ENCODE assay signal across 12 cellular contexts in genomic region chr4:6751611-6752485, GRCh38. TPM values are rescaled to one million over a fixed set of nuclear protein-coding genes. Genes with fewer than 3 reads are reported as not detected.
DNase-seq lines count a peak whose midpoint lies in the region; ATAC-seq and TF ChIP-seq lines count a peak whose summit lies in the region.
"Had no signal": no experiment of that assay in that cellular context is flagged by ENCODE, and none has a peak within 500 bp of the region (broad histone marks: within the 10 kb centered on the region; RNA-seq: fewer than 3 reads in every experiment).

No MANE protein-coding gene starts in this region.

- H3K9me2 ChIP-seq in PC-3 (replicated peaks; ENCODE audit: low read length): no peaks in the 10 kb centered on the region
- H3K9me2 ChIP-seq in Karpas-422 (replicated peaks; ENCODE audit: insufficient read depth, low read length): no peaks in the 10 kb centered on the region

- no peak for ATAC-seq in PC-3
- no peak for ATAC-seq in body of pancreas

- DNase-seq in activated CD4-positive, alpha-beta T cell treated with anti-CD3 and anti-CD28 coated beads, Interleukin-2, amount 10 ng/mL, durations not matched to agents 24 days and 14 days: peak; percentile 66
- no peak for DNase-seq in activated CD4-positive, alpha-beta T cell treated with anti-CD3 and anti-CD28 coated beads, Interleukin-2, amount 50 U/mL, for 4 hours
- peak; percentile 34 for DNase-seq in PC-3
- no peak for DNase-seq in effector memory CD4-positive, alpha-beta T cell
- DNase-seq in spleen: no peak
- no peak for DNase-seq in effector CD4-positive, alpha-beta T cell
- no peak for DNase-seq in body of pancreas
- DNase-seq in Karpas-422: no peak
- DNase-seq: activated effector memory CD4-positive, alpha-beta T cell treated with anti-CD3 and anti-CD28 coated beads, Interleukin-2, amount 50 U/mL, for 16 hours; occipital lobe; stimulated activated CD4-positive, alpha-beta T cell treated with anti-CD3 and anti-CD28 coated beads, Interleukin-4, amount 100 ng/mL, for 1 hour had no signal

- peak overlapping the region; percentile 36 for H3K4me3 Mint-ChIP-seq in activated CD4-positive, alpha-beta T cell treated with anti-CD3 and anti-CD28 coated beads, Interleukin-2, amount 10 ng/mL, durations not matched to agents 24 days and 14 days

- intact Hi-C loops in activated CD4-positive, alpha-beta T cell treated with anti-CD3 and anti-CD28 coated beads, Interleukin-2, amount 10 ng/mL, durations not matched to agents 24 days and 14 days (cut with micrococcal nuclease): no loop called here
- intact Hi-C loops in PC-3 (cut with micrococcal nuclease) (no loop called here), spleen (cut with DNase I; ENCODE audit: low total_unique reads) (no loop called here), body of pancreas (cut with DNase I) (no loop called here)

- POLR2A ChIA-PET in PC-3 (lab: Charles Lee; ENCODE audit: unreplicated experiment): no interaction called here

- H3K9me3 Mint-ChIP-seq in activated CD4-positive, alpha-beta T cell treated with anti-CD3 and anti-CD28 coated beads, Interleukin-2, amount 10 ng/mL, durations not matched to agents 24 days and 14 days: no peaks in the 10 kb centered on the region

- TF ChIP-seq POLR2A in spleen (IDR thresholded peaks at IDR 0.05) (no peak), body of pancreas (IDR thresholded peaks at IDR 0.05) (no peak)

- H3K4me3 ChIP-seq in PC-3 (ENCODE audit: low read length) (peak overlapping the region; percentile 19; the same call in 1 of the 2 replicates), spleen (peak overlapping the region in 1 of 8 donors; percentile 40), body of pancreas (no peak overlapping the region), Karpas-422 (ENCODE audit: low read length) (no peak overlapping the region)
- peak overlapping the region; percentile 11 for H3K4me3 ChIP-seq in effector memory CD4-positive, alpha-beta T cell (ENCODE audit: insufficient read depth, low read depth, low read length, poor library complexity, severe bottlenecking)
- H3K4me3 ChIP-seq: thoracic aorta had no signal

- BruUV-seq in PC-3 (replicated peaks; lab: Mats Ljungman, UMichigan): no TSS peak

- H3K36me3 ChIP-seq in PC-3 (ENCODE audit: low read depth, low read length) (no peaks in the 10 kb centered on the region), spleen (no peaks in the 10 kb centered on the region), body of pancreas (replicated peaks in 1 of 2; ENCODE audit: insufficient read depth in 1 of 2, low read depth in 2 of 2) (no peaks in the 10 kb centered on the region), Karpas-422 (ENCODE audit: insufficient read depth, low read length) (no peaks in the 10 kb centered on the region)
- no peaks in the 10 kb centered on the region for H3K36me3 ChIP-seq in effector memory CD4-positive, alpha-beta T cell (ENCODE audit: control insufficient read depth, insufficient read depth, low read length)
- H3K36me3 ChIP-seq: thoracic aorta had no signal

- H3K4me2 ChIP-seq in PC-3 (ENCODE audit: low read length) (peak overlapping the region; percentile 60), Karpas-422 (ENCODE audit: low read depth, low read length, poor library complexity, severe bottlenecking) (no peak overlapping the region)

- H3K9me3 ChIP-seq in PC-3 (ENCODE audit: low read length) (no peaks in the 10 kb centered on the region), spleen (no peaks in the 10 kb centered on the region), body of pancreas (no peaks in the 10 kb centered on the region), Karpas-422 (ENCODE audit: low read length) (no peaks in the 10 kb centered on the region)
- H3K9me3 ChIP-seq in effector memory CD4-positive, alpha-beta T cell (ENCODE audit: control insufficient read depth, low read length): no peaks in the 10 kb centered on the region
- H3K9me3 ChIP-seq: thoracic aorta had no signal

- peak overlapping the region; percentile 88 for H3K27ac ChIP-seq in PC-3 (ENCODE audit: low read length)
- H3K27ac ChIP-seq in effector memory CD4-positive, alpha-beta T cell (ENCODE audit: insufficient read depth, low read length, poor library complexity, severe bottlenecking): no peak overlapping the region
- H3K27ac ChIP-seq in spleen: peak overlapping the region in 5 of 8 donors; percentile 41 to 76 (median 70)
- no peak overlapping the region for H3K27ac ChIP-seq in body of pancreas
- H3K27ac ChIP-seq in Karpas-422 (ENCODE audit: low read length): no peak overlapping the region
- H3K27ac ChIP-seq: thoracic aorta had no signal

- H3K9ac ChIP-seq in PC-3 (ENCODE audit: low read length): peak overlapping the region; percentile 38
- H3K9ac ChIP-seq in Karpas-422 (ENCODE audit: low read length): no peak overlapping the region

- H2AFZ ChIP-seq in PC-3 (ENCODE audit: low read length): peak overlapping the region; percentile 56
- H2AFZ ChIP-seq in Karpas-422 (ENCODE audit: low read length): no peak overlapping the region

- no peaks in the 10 kb centered on the region for H3K36me3 Mint-ChIP-seq in activated CD4-positive, alpha-beta T cell treated with anti-CD3 and anti-CD28 coated beads, Interleukin-2, amount 10 ng/mL, durations not matched to agents 24 days and 14 days (ENCODE audit: low read depth)

- TF ChIP-seq CTCF in PC-3 (conservative IDR thresholded peaks at IDR 0.05; ENCODE audit: low read depth, low read length) (no peak), spleen (IDR thresholded peaks at IDR 0.05 in 8 of 11, conservative IDR thresholded peaks at IDR 0.05 in 3 of 11) (no peak), body of pancreas (IDR thresholded peaks at IDR 0.05) (no peak)

- peak overlapping the region; percentile 30 for H3K27ac Mint-ChIP-seq in activated CD4-positive, alpha-beta T cell treated with anti-CD3 and anti-CD28 coated beads, Interleukin-2, amount 10 ng/mL, durations not matched to agents 24 days and 14 days

- peaks cover 5% of the 10 kb centered on the region for H3K4me1 Mint-ChIP-seq in activated CD4-positive, alpha-beta T cell treated with anti-CD3 and anti-CD28 coated beads, Interleukin-2, amount 10 ng/mL, durations not matched to agents 24 days and 14 days

- H3K27me3 Mint-ChIP-seq in activated CD4-positive, alpha-beta T cell treated with anti-CD3 and anti-CD28 coated beads, Interleukin-2, amount 10 ng/mL, durations not matched to agents 24 days and 14 days: no peaks in the 10 kb centered on the region

- 69 to 79% (median 73%) methylated on average over 18 of the region's 18 CpGs for WGBS in spleen, 5 donors
- WGBS in body of pancreas, 2 donors: 72 to 76% methylated on average over 18 of the region's 18 CpGs

- peaks cover 51% of the 10 kb centered on the region for H3K4me1 ChIP-seq in PC-3 (ENCODE audit: insufficient read depth, low read length)
- no peaks in the 10 kb centered on the region for H3K4me1 ChIP-seq in effector memory CD4-positive, alpha-beta T cell (ENCODE audit: control insufficient read depth, insufficient read depth, low read length, poor library complexity, severe bottlenecking)
- peaks cover 6 to 61% (median 27%) of the 10 kb centered on the region in 6 donors for H3K4me1 ChIP-seq in spleen
- H3K4me1 ChIP-seq in body of pancreas: peaks cover 31% of the 10 kb centered on the region
- H3K4me1 ChIP-seq in Karpas-422 (ENCODE audit: low read length): no peaks in the 10 kb centered on the region

- CTCF ChIA-PET in PC-3 (lab: Charles Lee): no interaction called here

- H3F3A ChIP-seq in PC-3 (ENCODE audit: low read length, unreplicated experiment): no peaks in the 10 kb centered on the region

- H3K27me3 ChIP-seq in PC-3 (ENCODE audit: low read length) (no peaks in the 10 kb centered on the region), spleen (replicated peaks in 1 of 7) (no peaks in the 10 kb centered on the region), body of pancreas (no peaks in the 10 kb centered on the region), Karpas-422 (ENCODE audit: low read length) (no peaks in the 10 kb centered on the region)
- H3K27me3 ChIP-seq in effector memory CD4-positive, alpha-beta T cell (replicated peaks; ENCODE audit: control insufficient read depth, insufficient read depth, low read length, poor library complexity, severe bottlenecking): no peaks in the 10 kb centered on the region

- H3K79me2 ChIP-seq in PC-3 (ENCODE audit: low read length) (no peaks in the 10 kb centered on the region), Karpas-422 (ENCODE audit: low read length) (no peaks in the 10 kb centered on the region)

- H4K20me1 ChIP-seq in PC-3 (ENCODE audit: low read length) (no peaks in the 10 kb centered on the region), Karpas-422 (ENCODE audit: insufficient read depth, low read depth, low read length) (no peaks in the 10 kb centered on the region)

RNA-seq across cellular contexts. Expression of gene KIAA0232, which starts 30.7 kb away (rescaled TPM):
- 13.6 and 16.7 TPM in 2 replicates for total RNA-seq in activated CD4-positive, alpha-beta T cell treated with anti-CD3 and anti-CD28 coated beads, Interleukin-2, amount 10 ng/mL, durations not matched to agents 24 days and 14 days
- total RNA-seq in PC-3 (2014; rRNA removed): 5.5 and 5.6 TPM in 2 replicates
- 10 to 100 TPM; 28.0 to 50.6 (median 46.7) TPM for total RNA-seq in spleen
- 1 to 10 TPM; 3.2 to 5.9 (median 3.3) TPM for polyA plus RNA-seq in spleen
- 10 to 100 TPM in 1 of 2 donors, 1 to 10 TPM in 1; 9.6 to 15.0 TPM for total RNA-seq in body of pancreas
- total RNA-seq in Karpas-422 (2014; rRNA removed; shearing (Covaris generic); ENCODE audit: low replicate concordance): 10.9 and 11.8 TPM in 2 replicates

RNA-seq across cellular contexts. Expression of gene BLOC1S4, which starts 35.9 kb away (rescaled TPM):
- total RNA-seq in activated CD4-positive, alpha-beta T cell treated with anti-CD3 and anti-CD28 coated beads, Interleukin-2, amount 10 ng/mL, durations not matched to agents 24 days and 14 days: 20.1 and 21.4 TPM in 2 replicates
- total RNA-seq in PC-3 (2014; rRNA removed): 14.0 and 19.9 TPM in 2 replicates
- total RNA-seq in spleen: 10 to 100 TPM; 13.4 to 24.2 (median 16.7) TPM
- polyA plus RNA-seq in spleen: 10 to 100 TPM; 19.6 to 22.8 (median 20.3) TPM
- 10 to 100 TPM; 16.5 to 17.1 TPM for total RNA-seq in body of pancreas
- 13.9 and 29.1 TPM in 2 replicates for total RNA-seq in Karpas-422 (2014; rRNA removed; shearing (Covaris generic); ENCODE audit: low replicate concordance)

RNA-seq across cellular contexts. Expression of gene MRFAP1L1, which starts 42.2 kb away (rescaled TPM):
- total RNA-seq in activated CD4-positive, alpha-beta T cell treated with anti-CD3 and anti-CD28 coated beads, Interleukin-2, amount 10 ng/mL, durations not matched to agents 24 days and 14 days: 51.4 TPM in 2 replicates
- total RNA-seq in PC-3 (2014; rRNA removed) (50.5 and 57.6 TPM in 2 replicates), spleen (10 to 100 TPM; 45.6 to 96.9 (median 57.1) TPM), body of pancreas (10 to 100 TPM; 34.3 to 44.1 TPM)
- polyA plus RNA-seq in spleen: 10 to 100 TPM; 50.6 to 74.2 (median 67.7) TPM
- 41.9 and 62.3 TPM in 2 replicates for total RNA-seq in Karpas-422 (2014; rRNA removed; shearing (Covaris generic); ENCODE audit: low replicate concordance)

RNA-seq across cellular contexts. Expression of gene S100P, which starts 58.2 kb away (rescaled TPM):
- 2.1 and 2.8 TPM in 2 replicates for total RNA-seq in activated CD4-positive, alpha-beta T cell treated with anti-CD3 and anti-CD28 coated beads, Interleukin-2, amount 10 ng/mL, durations not matched to agents 24 days and 14 days
- total RNA-seq in PC-3 (2014; rRNA removed) (51.0 and 59.8 TPM in 2 replicates), spleen (100 to 1,000 TPM in 2 of 7 donors, 10 to 100 TPM in 5; 17.1 to 162 (median 34.9) TPM), body of pancreas (1 to 10 TPM in 1 of 2 donors, not detected in 1; 1.0 TPM)
- polyA plus RNA-seq in spleen: 10 to 100 TPM in 1 of 3 donors, 1 to 10 TPM in 2; 3.5 to 15.3 (median 8.8) TPM
- not detected in 2 replicates for total RNA-seq in Karpas-422 (2014; rRNA removed; shearing (Covaris generic); ENCODE audit: low replicate concordance)

Comparison
In these comparisons a context has a peak if more than half of its experiments do, and no peak if none do; other contexts are left out.
1. DNase-seq: peak in activated CD4-positive, alpha-beta T cell treated with anti-CD3 and anti-CD28 coated beads, Interleukin-2, amount 10 ng/mL, durations not matched to agents 24 days and 14 days (single experiment) and PC-3 (single experiment); none in activated CD4-positive, alpha-beta T cell treated with anti-CD3 and anti-CD28 coated beads, Interleukin-2, amount 50 U/mL, for 4 hours (0 of 2), effector memory CD4-positive, alpha-beta T cell (0 of 3), spleen (single experiment), effector CD4-positive, alpha-beta T cell (single experiment), body of pancreas (0 of 4) and Karpas-422 (single experiment).
2. H3K27ac ChIP-seq: peak in PC-3 (single experiment) and spleen (5 of 8); none in effector memory CD4-positive, alpha-beta T cell (single experiment), body of pancreas (0 of 4) and Karpas-422 (single experiment).
3. H3K4me3 ChIP-seq: peak in PC-3 (single experiment) and effector memory CD4-positive, alpha-beta T cell (single experiment); none in body of pancreas (0 of 2) and Karpas-422 (single experiment).